8 cellular contexts compared by ENCODE assay signal in the genomic region with DNA sequence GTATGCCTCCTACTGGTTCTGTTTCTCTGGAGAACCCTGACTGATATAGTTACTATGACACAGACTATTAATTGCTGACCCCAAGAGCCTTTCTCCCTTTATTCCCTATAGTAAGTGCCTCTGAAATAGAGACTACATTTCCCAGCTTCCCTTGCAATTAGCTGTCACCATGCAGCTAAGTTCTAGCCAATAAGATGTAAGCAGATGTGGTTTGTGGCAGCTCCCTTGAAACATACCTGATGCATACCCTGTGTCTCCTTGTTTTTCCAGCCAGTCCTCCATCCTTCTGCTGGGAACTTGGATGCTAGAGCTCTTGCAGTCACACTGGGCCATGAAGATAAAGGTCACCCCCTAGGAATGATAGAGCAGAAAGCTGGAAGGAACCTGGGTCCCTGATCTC. TPM values are rescaled to one million over a fixed set of nuclear protein-coding genes. Genes with fewer than 3 reads are reported as not detected.
A peak's percentile ranks its signal among the peaks of the same experiment; 100 is the strongest.
DNase-seq lines count a peak whose midpoint lies in the region; ATAC-seq and TF ChIP-seq lines count a peak whose summit lies in the region.

No MANE protein-coding gene starts in this region.

- DNase-seq in Ammon's horn (ENCODE audit: low spot score) (peak; percentile 54), brain microvascular endothelial cell (peak; percentile 45), middle frontal gyrus (ENCODE audit: extremely low spot score, low spot score) (no peak), prostate gland (ENCODE audit: low spot score) (no peak), NCI-H2196 treated with DMSO at 0.1 percent for 48 hours (lab: John Stamatoyannopoulos, UW; ENCODE audit: unreplicated experiment) (no peak), NCI-H1930 (lab: John Stamatoyannopoulos, UW) (no peak)

- no peaks in the 10 kb centered on the region for H3K9me3 ChIP-seq in prostate gland

- in situ Hi-C loops in brain microvascular endothelial cell (cut with HindIII; ENCODE audit: low pct_ligation_motif_present, low sequenced_read_pairs), result no loop called here

- peak; percentile 63 for ATAC-seq in GM19467 (IDR thresholded peaks at IDR 0.05; ENCODE audit: unreplicated experiment)
- peak; percentile 69 for ATAC-seq in HG03575 (IDR thresholded peaks at IDR 0.05; ENCODE audit: extremely low read depth, insufficient number of reproducible peaks, low FRiP score, unreplicated experiment)

- H3K4me3 ChIP-seq in brain microvascular endothelial cell (ENCODE audit: low read depth, low read length) (no peak overlapping the region), prostate gland (no peak overlapping the region)

- H3K27me3 ChIP-seq in brain microvascular endothelial cell (replicated peaks) (no peaks in the 10 kb centered on the region), prostate gland (replicated peaks; ENCODE audit: insufficient read depth) (no peaks in the 10 kb centered on the region)

- H3K36me3 ChIP-seq in brain microvascular endothelial cell (replicated peaks) (no peaks in the 10 kb centered on the region), prostate gland (no peaks in the 10 kb centered on the region)

- peak overlapping the region; percentile 27 for H3K27ac ChIP-seq in brain microvascular endothelial cell
- no peak overlapping the region for H3K27ac ChIP-seq in prostate gland

- no peaks in the 10 kb centered on the region for H3K4me1 ChIP-seq in prostate gland (replicated peaks)

- no peak for TF ChIP-seq CTCF in brain microvascular endothelial cell (IDR thresholded peaks at IDR 0.05; ENCODE audit: low read depth, low read length, missing control alignments)
- no peak for TF ChIP-seq CTCF in prostate gland (IDR thresholded peaks at IDR 0.05)

- TF ChIP-seq POLR2A in prostate gland (IDR thresholded peaks at IDR 0.05), result no peak

- intact Hi-C loops in prostate gland (cut with DNase I), result no loop called here

RNA-seq across cellular contexts. Expression of a gene that starts 9.7 kb away (rescaled TPM):
- 100 to 1,000 TPM; 117 to 183 TPM for total RNA-seq in prostate gland

RNA-seq across cellular contexts. Expression of a gene that starts 40.0 kb away (rescaled TPM):
- 10 to 100 TPM in 1 of 2 donors, 1 to 10 TPM in 1; 6.6 to 14.8 TPM for total RNA-seq in prostate gland

Comparison
In these comparisons a context has a peak if more than half of its experiments do, and no peak if none do; other contexts are left out.
1. DNase-seq: peak in Ammon's horn (single experiment) and brain microvascular endothelial cell (single experiment); none in middle frontal gyrus (single experiment), prostate gland (single experiment), NCI-H2196 treated with DMSO at 0.1 percent for 48 hours (single experiment) and NCI-H1930 (0 of 2).